17 cellular contexts compared by ENCODE assay signal in genomic region chr12:7031306-7031705, GRCh38. TPM values are rescaled to one million over a fixed set of nuclear protein-coding genes. Genes with fewer than 3 reads are reported as not detected.
DNase-seq lines count a peak whose midpoint lies in the region; ATAC-seq and TF ChIP-seq lines count a peak whose summit lies in the region.
"Had no signal": no experiment of that assay in that cellular context is flagged by ENCODE, and none has a peak within 500 bp of the region (broad histone marks: within the 10 kb centered on the region; RNA-seq: fewer than 3 reads in every experiment).

No MANE protein-coding gene starts in this region.

- H2AK5ac ChIP-seq in neuronal stem cell (ENCODE audit: low read depth, low read length): peak overlapping the region; percentile 21

- no peak overlapping the region for H2BK15ac ChIP-seq in neuronal stem cell (ENCODE audit: low read length)

- ATAC-seq in right cardiac atrium (peak; percentile 14 to 20), heart left ventricle (no peak)

- H2BK5ac ChIP-seq in neuronal stem cell (ENCODE audit: low read length): no peak overlapping the region

- no peak overlapping the region for H3K27ac ChIP-seq in right cardiac atrium (ENCODE audit: low read length)
- H3K27ac ChIP-seq in heart left ventricle: no peak overlapping the region
- no peak overlapping the region for H3K27ac ChIP-seq in neuronal stem cell (replicated peaks; ENCODE audit: low read length)
- H3K27ac ChIP-seq: BLaER1 had no signal

- H3K4me1 ChIP-seq in right cardiac atrium (ENCODE audit: control insufficient read depth, insufficient read depth, low read length) (no peaks in the 10 kb centered on the region), heart left ventricle (peaks cover 0 to 4% (median 0%) of the 10 kb centered on the region in 12 donors), neuronal stem cell (ENCODE audit: control insufficient read depth in 2 of 2, insufficient read depth in 1 of 2, low read depth in 1 of 2, low read length in 2 of 2) (no peaks in the 10 kb centered on the region)
- H3K4me1 ChIP-seq: BE2C, BLaER1 had no signal

- H2BK12ac ChIP-seq in neuronal stem cell (ENCODE audit: low read length): peak overlapping the region; percentile 16

- no peak overlapping the region for H3K4ac ChIP-seq in neuronal stem cell (ENCODE audit: low read length)

- no peak overlapping the region for H4K91ac ChIP-seq in neuronal stem cell (ENCODE audit: low read depth, low read length, poor library complexity)

- H3K27me3 ChIP-seq in right cardiac atrium (ENCODE audit: control insufficient read depth, insufficient read depth): no peaks in the 10 kb centered on the region
- H3K27me3 ChIP-seq in heart left ventricle: no peaks in the 10 kb centered on the region
- H3K27me3 ChIP-seq in neuronal stem cell (ENCODE audit: control insufficient read depth in 3 of 3, insufficient read depth in 3 of 3, low read depth in 1 of 3, low read length in 3 of 3): no peaks in the 10 kb centered on the region
- H3K27me3 ChIP-seq: BE2C, BLaER1 had no signal

- WGBS in right cardiac atrium: 80% methylated on average over 6 of the region's 6 CpGs
- 71 to 86% (median 83%) methylated on average over 5 to 6 of the region's 6 CpGs for WGBS in heart left ventricle, 4 donors
- WGBS in neuronal stem cell (ENCODE audit: extremely low coverage in 2 of 2, insufficient read length in 2 of 2, insufficient replicate concordance in 1 of 2), 2 donors: no CpG with 5 or more reads among the region's 6 CpGs

- H3K4me3 ChIP-seq in right cardiac atrium (ENCODE audit: low read length) (no peak overlapping the region), heart left ventricle (no peak overlapping the region), neuronal stem cell (ENCODE audit: low read length in 2 of 2) (no peak overlapping the region)
- H3K4me3 ChIP-seq: BLaER1 had no signal

- H4K8ac ChIP-seq in neuronal stem cell (ENCODE audit: low read depth, low read length): no peak overlapping the region

- H3K18ac ChIP-seq in neuronal stem cell (ENCODE audit: low read length): no peak overlapping the region

- intact Hi-C loops in right cardiac atrium (cut with DNase I) (no loop called here), heart left ventricle (cut with DNase I) (loop anchor here in 1 of 10 donors (5.0 kb wide), 1 partner anchor 69 kb away; no protein-coding TSS in a partner anchor)

- no peak overlapping the region for H2AFZ ChIP-seq in neuronal stem cell (ENCODE audit: low read length)

- no peak for TF ChIP-seq CTCF in heart left ventricle (IDR thresholded peaks at IDR 0.05)

- no peak overlapping the region for H3K23ac ChIP-seq in neuronal stem cell (ENCODE audit: low read depth, low read length, poor library complexity)

- H3K9ac ChIP-seq in neuronal stem cell (ENCODE audit: low read depth, low read length, poor library complexity): no peak overlapping the region
- H3K9ac ChIP-seq: BLaER1 had no signal

- H3K36me3 ChIP-seq in heart left ventricle (no peaks in the 10 kb centered on the region), neuronal stem cell (replicated peaks in 1 of 2; ENCODE audit: control insufficient read depth in 2 of 2, insufficient read depth in 2 of 2, low read length in 2 of 2) (no peaks in the 10 kb centered on the region)
- H3K36me3 ChIP-seq: BE2C, BLaER1 had no signal

- no peaks in the 10 kb centered on the region for H3K9me3 ChIP-seq in right cardiac atrium (ENCODE audit: control insufficient read depth, low read length)
- H3K9me3 ChIP-seq in heart left ventricle: no peaks in the 10 kb centered on the region
- H3K9me3 ChIP-seq in neuronal stem cell (replicated peaks in 1 of 2; ENCODE audit: control insufficient read depth in 2 of 2, insufficient read depth in 1 of 2, low read depth in 1 of 2, low read length in 2 of 2): no peaks in the 10 kb centered on the region
- H3K9me3 ChIP-seq: BE2C, BLaER1 had no signal

- DNase-seq in right cardiac atrium (no peak), heart left ventricle (no peak), neuronal stem cell (ENCODE audit: low spot score) (no peak), hypothalamus (lab: John Stamatoyannopoulos, UW) (no peak), D341Med (ENCODE audit: low spot score) (no peak)
- DNase-seq: 8988T; ACHN; BE2C; C1 segment of cervical spinal cord; CD4-positive, alpha-beta memory T cell; CD4-positive, CD25-positive, alpha-beta regulatory T cell; CD8-positive, alpha-beta memory T cell; COR-L47; DMS79 treated with DMSO at 0.1 percent for 48 hours; GF-D8 had no signal

- no peak overlapping the region for H3K4me2 ChIP-seq in neuronal stem cell (ENCODE audit: insufficient read depth, low read length, poor library complexity, severe bottlenecking)
- H3K4me2 ChIP-seq: BLaER1 had no signal

- H3K79me1 ChIP-seq in neuronal stem cell (ENCODE audit: low read depth, low read length): no peaks in the 10 kb centered on the region

- no peak for TF ChIP-seq POLR2A in heart left ventricle (IDR thresholded peaks at IDR 0.05)

- H3K14ac ChIP-seq in neuronal stem cell (ENCODE audit: low read length): peak overlapping the region; percentile 31

- H2BK120ac ChIP-seq in neuronal stem cell (ENCODE audit: low read depth, low read length): no peak overlapping the region

RNA-seq across cellular contexts. Expression of gene LPCAT3, which starts 13.0 kb away (rescaled TPM):
- total RNA-seq in right cardiac atrium (10 to 100 TPM; 14.0 to 22.2 (median 19.2) TPM), heart left ventricle (10 to 100 TPM; 19.9 to 66.3 (median 46.8) TPM)
- polyA plus RNA-seq in right cardiac atrium (17.8 TPM), heart left ventricle (10 to 100 TPM; 26.9 to 43.4 TPM)
- 23.8 TPM for polyA plus RNA-seq in neuronal stem cell (2013, experiment 1 of 2)
- polyA plus RNA-seq in neuronal stem cell (2013, experiment 2 of 2): 23.7 TPM

RNA-seq across cellular contexts. Expression of gene C1S, which starts 29.2 kb away (rescaled TPM):
- total RNA-seq in right cardiac atrium: 100 to 1,000 TPM; 162 to 288 (median 238) TPM
- polyA plus RNA-seq in right cardiac atrium: 126 TPM
- 100 to 1,000 TPM in 2 of 9 donors, 10 to 100 TPM in 7; 31.9 to 247 (median 74.2) TPM for total RNA-seq in heart left ventricle
- polyA plus RNA-seq in heart left ventricle: 10 to 100 TPM; 30.1 to 36.4 TPM
- 1.7 TPM for polyA plus RNA-seq in neuronal stem cell (2013, experiment 1 of 2)
- 2.0 TPM for polyA plus RNA-seq in neuronal stem cell (2013, experiment 2 of 2)
- polyA plus RNA-seq: CD14-positive monocyte; CD4-positive, alpha-beta memory T cell; CD4-positive, CD25-positive, alpha-beta regulatory T cell; CD8-positive, alpha-beta memory T cell had no signal

Comparison
In these comparisons a context has a peak if more than half of its experiments do, and no peak if none do; other contexts are left out.
1. ATAC-seq: peak in right cardiac atrium (2 of 2); none in heart left ventricle (0 of 4).